Comparison of ENCODE assay signal across 1 cellular context in the genomic region with DNA sequence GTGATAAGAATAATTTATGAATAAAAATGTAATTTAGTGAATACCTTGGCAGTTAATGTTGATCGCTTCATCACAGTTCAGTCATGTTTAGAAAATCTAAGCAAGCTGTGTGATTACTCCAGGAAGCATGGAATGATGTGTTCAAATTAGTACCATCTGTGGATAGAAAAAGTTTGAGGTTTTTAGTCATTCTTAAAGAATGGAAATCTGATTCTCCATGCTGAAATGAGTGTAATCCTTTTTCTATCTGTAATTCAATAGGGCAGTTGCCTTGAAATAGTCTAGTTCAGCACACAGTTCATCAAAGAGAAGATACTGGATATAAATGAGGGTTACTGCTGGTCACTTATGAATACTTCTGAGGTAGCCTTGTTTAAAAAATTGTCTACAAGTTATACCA.
TF ChIP-seq lines count a peak whose summit lies in the region.

No MANE protein-coding gene starts in this region.

TF ChIP-seq in HepG2, 621 proteins besides CTCF, POLR2A, EP300 and RAD21 (continued from another document):
- TF ChIP-seq KDM3A (CRISPR knock-in tag; IDR thresholded peaks at IDR 0.05; ENCODE audit: low read depth) (no peak), CCDC6 (CRISPR knock-in tag; IDR thresholded peaks at IDR 0.05) (no peak), JARID2 (CRISPR knock-in tag; IDR thresholded peaks at IDR 0.05; ENCODE audit: insufficient replicate concordance) (no peak), ZNF235 (CRISPR knock-in tag; IDR thresholded peaks at IDR 0.05; ENCODE audit: borderline replicate concordance) (no peak), ZNF292 (CRISPR knock-in tag; IDR thresholded peaks at IDR 0.05; ENCODE audit: borderline replicate concordance, low read depth) (no peak), ZNF619 (CRISPR knock-in tag; IDR thresholded peaks at IDR 0.05) (no peak), TARDBP (CRISPR knock-in tag; IDR thresholded peaks at IDR 0.05) (no peak)
- TF ChIP-seq, protein P1, sequence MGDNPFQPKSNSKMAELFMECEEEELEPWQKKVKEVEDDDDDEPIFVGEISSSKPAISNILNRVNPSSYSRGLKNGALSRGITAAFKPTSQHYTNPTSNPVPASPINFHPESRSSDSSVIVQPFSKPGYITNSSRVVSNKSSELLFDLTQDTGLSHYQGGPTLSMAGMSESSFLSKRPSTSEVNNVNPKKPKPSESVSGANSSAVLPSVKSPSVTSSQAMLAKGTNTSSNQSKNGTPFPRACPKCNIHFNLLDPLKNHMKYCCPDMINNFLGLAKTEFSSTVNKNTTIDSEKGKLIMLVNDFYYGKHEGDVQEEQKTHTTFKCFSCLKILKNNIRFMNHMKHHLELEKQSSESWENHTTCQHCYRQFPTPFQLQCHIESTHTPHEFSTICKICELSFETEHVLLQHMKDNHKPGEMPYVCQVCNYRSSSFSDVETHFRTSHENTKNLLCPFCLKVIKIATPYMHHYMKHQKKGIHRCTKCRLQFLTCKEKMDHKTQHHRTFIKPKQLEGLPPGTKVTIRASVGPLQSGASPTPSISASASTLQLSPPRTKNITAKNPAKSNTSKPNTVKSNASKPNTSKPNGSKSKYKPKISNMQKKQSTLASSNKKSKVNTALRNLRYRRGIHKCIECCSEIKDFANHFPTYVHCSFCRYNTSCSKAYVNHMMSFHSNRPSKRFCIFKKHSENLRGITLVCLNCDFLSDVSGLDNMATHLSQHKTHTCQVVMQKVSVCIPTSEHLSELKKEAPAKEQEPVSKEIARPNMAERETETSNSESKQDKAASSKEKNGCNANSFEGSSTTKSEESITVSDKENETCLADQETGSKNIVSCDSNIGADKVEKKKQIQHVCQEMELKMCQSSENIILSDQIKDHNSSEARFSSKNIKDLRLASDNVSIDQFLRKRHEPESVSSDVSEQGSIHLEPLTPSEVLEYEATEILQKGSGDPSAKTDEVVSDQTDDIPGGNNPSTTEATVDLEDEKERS (CRISPR knock-in tag; IDR thresholded peaks at IDR 0.05) = no peak
